In genomic region chr11:119352857-119353260, GRCh38 we compare ENCODE assay signal across 2 cellular contexts.
TF ChIP-seq lines count a peak whose summit lies in the region.

No MANE protein-coding gene starts in this region.

TF ChIP-seq in K562, 482 proteins besides CTCF, POLR2A, EP300 and RAD21 (continues in another document):
- TF ChIP-seq RFX1 (IDR thresholded peaks at IDR 0.05) (peak; percentile 74), NRF1 (conservative IDR thresholded peaks at IDR 0.05 in 1 of 2, IDR thresholded peaks at IDR 0.05 in 1 of 2) (peak in 1 of 2 experiments; percentile 20; a peak in 1 of 4 replicates), NCOA6 (IDR thresholded peaks at IDR 0.05) (no peak), ZNF24 (IDR thresholded peaks at IDR 0.05) (no peak), RNF2 (IDR thresholded peaks at IDR 0.05) (no peak), THRAP3 (IDR thresholded peaks at IDR 0.05; ENCODE audit: borderline replicate concordance) (no peak), ZFP1 (CRISPR knock-in tag; IDR thresholded peaks at IDR 0.05) (no peak), ZNF780A (CRISPR knock-in tag; IDR thresholded peaks at IDR 0.05) (no peak), DLX4 (CRISPR knock-in tag; IDR thresholded peaks at IDR 0.05) (no peak), MEIS2 (IDR thresholded peaks at IDR 0.05; ENCODE audit: partially characterized antibody) (peak; percentile 70), BCLAF1 (IDR thresholded peaks at IDR 0.05; ENCODE audit: borderline replicate concordance in 1 of 2, control insufficient read depth in 1 of 2, low read depth in 2 of 2, low read length in 1 of 2) (no peak), ZNF408 (CRISPR knock-in tag; IDR thresholded peaks at IDR 0.05; ENCODE audit: low read depth) (no peak), PBX2 (CRISPR knock-in tag; IDR thresholded peaks at IDR 0.05; ENCODE audit: low read depth) (no peak), PBX2 (tag; conservative IDR thresholded peaks at IDR 0.05; ENCODE audit: low read depth) (peak; percentile 68), IRF1 (CRISPR knock-in tag; IDR thresholded peaks at IDR 0.05; ENCODE audit: borderline replicate concordance) (no peak), RBM17 (IDR thresholded peaks at IDR 0.05; ENCODE audit: borderline replicate concordance, low read depth, low read length) (no peak), FOXJ2 (tag; IDR thresholded peaks at IDR 0.05) (peak; percentile 92), SMAD3 (CRISPR knock-in tag; conservative IDR thresholded peaks at IDR 0.05) (no peak), PKNOX1 (IDR thresholded peaks at IDR 0.05) (peak; percentile 67)

TF ChIP-seq in GM12891, 5 proteins besides CTCF, POLR2A, EP300 and RAD21:
- TF ChIP-seq POLR2AphosphoS5 (IDR thresholded peaks at IDR 0.05; ENCODE audit: low read depth, low read length) = no peak
- TF ChIP-seq TAF1 (IDR thresholded peaks at IDR 0.05; ENCODE audit: low read depth, low read length) = no peak
- no peak for TF ChIP-seq PAX5 (IDR thresholded peaks at IDR 0.05; ENCODE audit: insufficient read depth, low read length, severe bottlenecking)
- no peak for TF ChIP-seq SPI1 (IDR thresholded peaks at IDR 0.05; ENCODE audit: low read depth, low read length)
- TF ChIP-seq POU2F2 (IDR thresholded peaks at IDR 0.05; ENCODE audit: low read depth, low read length) = no peak
